ENCODE assay signal across 28 cellular contexts in the genomic region with DNA sequence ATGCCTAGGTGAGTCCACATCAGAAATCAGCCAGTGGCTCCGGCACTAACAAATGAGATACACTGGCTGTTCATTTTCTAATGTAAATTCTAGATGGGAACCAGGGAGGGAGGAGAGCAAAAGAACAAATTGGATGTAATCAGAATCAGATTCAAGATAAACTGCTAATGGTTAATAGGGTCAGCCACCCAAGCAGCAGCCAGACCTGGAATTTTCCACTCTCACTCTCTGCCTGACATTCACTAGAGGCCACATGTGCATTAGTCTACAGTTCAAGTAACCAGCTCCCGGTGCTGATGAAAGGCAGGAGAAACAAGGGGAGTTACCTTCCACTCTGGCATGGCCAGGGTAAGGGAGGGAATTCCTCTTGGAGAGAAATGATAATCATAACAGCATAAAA.
"Had no signal": no experiment of that assay in that cellular context is flagged by ENCODE, and none has a peak within 500 bp of the region (broad histone marks: within the 10 kb centered on the region; RNA-seq: fewer than 3 reads in every experiment).

No MANE protein-coding gene starts in this region.

- H3K36me3 ChIP-seq: ascending aorta, MG63 had no signal

- H3K36me3 Mint-ChIP-seq: activated CD8-positive, alpha-beta memory T cell treated with anti-CD3 and anti-CD28 coated beads, Interleukin-2, amount 10 ng/mL, durations not matched to agents 7 days and 5 days; activated naive CD4-positive, alpha-beta T cell treated with anti-CD3 and anti-CD28 coated beads, Interleukin-2, amount 50 U/mL, for 72 hours; WTC11 had no signal

- DNase-seq: activated CD4-positive, alpha-beta T cell treated with anti-CD3 and anti-CD28 coated beads for 48 hours; activated CD4-positive, alpha-beta T cell treated with anti-CD3 and anti-CD28 coated beads, Interleukin-2, amount 50 U/mL, for 4 hours; activated CD4-positive, CD25-positive, alpha-beta regulatory T cell treated with anti-CD3 and anti-CD28 coated beads, Interleukin-2, amount 50 U/mL, for 72 hours; activated CD8-positive, alpha-beta memory T cell treated with anti-CD3 and anti-CD28 coated beads, Interleukin-2, amount 10 ng/mL, durations not matched to agents 7 days and 5 days; activated effector memory CD4-positive, alpha-beta T cell treated with anti-CD3 and anti-CD28 coated beads, Interleukin-2, amount 50 U/mL, for 16 hours; activated naive CD4-positive, alpha-beta T cell treated with Interleukin-2 at 50 U/mL for 16 hours; activated naive CD8-positive, alpha-beta T cell treated with anti-CD3 and anti-CD28 coated beads, Interleukin-2, amount 50 U/mL, for 24 hours; activated T-cell treated with anti-CD3 and anti-CD28 coated beads, Interleukin-2, amount 50 U/mL, for 24 hours; amniotic stem cell; central memory CD4-positive, alpha-beta T cell; MG63; MV-4-11; NCI-H1105; NCI-H1436 treated with DMSO at 0.1 percent for 48 hours; NCI-H187; NCI-H2081 treated with DMSO at 0.1 percent for 48 hours; NCI-H226; NCI-H526; NCI-H82; RPMI8226; T-helper 17 cell; T-helper 9 cell had no signal

- H3K4me1 ChIP-seq: ascending aorta, body of pancreas had no signal

- H3K27ac Mint-ChIP-seq: activated CD8-positive, alpha-beta memory T cell treated with anti-CD3 and anti-CD28 coated beads, Interleukin-2, amount 10 ng/mL, durations not matched to agents 7 days and 5 days; activated naive CD4-positive, alpha-beta T cell treated with anti-CD3 and anti-CD28 coated beads, Interleukin-2, amount 50 U/mL, for 72 hours; activated naive CD8-positive, alpha-beta T cell treated with anti-CD3 and anti-CD28 coated beads, Interleukin-2, amount 50 U/mL, for 24 hours; activated T-cell treated with anti-CD3 and anti-CD28 coated beads, Interleukin-2, amount 50 U/mL, for 24 hours; activated T-helper 1 cell treated with anti-CD3 and anti-CD28 coated beads, Interleukin-12 subunit alpha, Interleukin-12 subunit beta, Interleukin-2, Interleukin-4 antibody, amounts not matched to agents 30 ng/mL and 10 ng/mL and 1 ng/mL, durations not matched to agents 14 hours and 24 hours and 36 hours; T-helper 17 cell; WTC11 had no signal

- H3K4me3 Mint-ChIP-seq: activated CD8-positive, alpha-beta memory T cell treated with anti-CD3 and anti-CD28 coated beads, Interleukin-2, amount 10 ng/mL, durations not matched to agents 7 days and 5 days; activated naive CD8-positive, alpha-beta T cell treated with anti-CD3 and anti-CD28 coated beads, Interleukin-2, amount 50 U/mL, for 24 hours; activated T-cell treated with anti-CD3 and anti-CD28 coated beads, Interleukin-2, amount 50 U/mL, for 24 hours; activated T-helper 1 cell treated with anti-CD3 and anti-CD28 coated beads, Interleukin-12 subunit alpha, Interleukin-12 subunit beta, Interleukin-2, Interleukin-4 antibody, amounts not matched to agents 30 ng/mL and 10 ng/mL and 1 ng/mL, durations not matched to agents 14 hours and 24 hours and 36 hours; T-helper 17 cell; WTC11 had no signal

- H3K9me3 Mint-ChIP-seq: activated naive CD4-positive, alpha-beta T cell treated with anti-CD3 and anti-CD28 coated beads, Interleukin-2, amount 50 U/mL, for 72 hours; activated naive CD8-positive, alpha-beta T cell treated with anti-CD3 and anti-CD28 coated beads, Interleukin-2, amount 50 U/mL, for 24 hours; activated T-helper 1 cell treated with anti-CD3 and anti-CD28 coated beads, Interleukin-12 subunit alpha, Interleukin-12 subunit beta, Interleukin-2, Interleukin-4 antibody, amounts not matched to agents 30 ng/mL and 10 ng/mL and 1 ng/mL, durations not matched to agents 14 hours and 24 hours and 36 hours; WTC11 had no signal

- ATAC-seq: activated CD8-positive, alpha-beta memory T cell treated with anti-CD3 and anti-CD28 coated beads, Interleukin-2, amount 10 ng/mL, durations not matched to agents 7 days and 5 days; activated naive CD4-positive, alpha-beta T cell treated with anti-CD3 and anti-CD28 coated beads, Interleukin-2, amount 50 U/mL, for 72 hours; activated naive CD8-positive, alpha-beta T cell treated with anti-CD3 and anti-CD28 coated beads, Interleukin-2, amount 50 U/mL, for 24 hours; body of pancreas; Right ventricle myocardium inferior; T-helper 17 cell; WTC11 had no signal

- H3K4me1 Mint-ChIP-seq: activated CD8-positive, alpha-beta memory T cell treated with anti-CD3 and anti-CD28 coated beads, Interleukin-2, amount 10 ng/mL, durations not matched to agents 7 days and 5 days; activated naive CD8-positive, alpha-beta T cell treated with anti-CD3 and anti-CD28 coated beads, Interleukin-2, amount 50 U/mL, for 24 hours; T-helper 17 cell had no signal

- H3K4me3 ChIP-seq: ascending aorta, body of pancreas, MG63 had no signal

- H3K27ac ChIP-seq: ascending aorta, body of pancreas had no signal

- H3K9me3 ChIP-seq: ascending aorta, body of pancreas, MG63 had no signal

- H3K27me3 Mint-ChIP-seq: activated CD8-positive, alpha-beta memory T cell treated with anti-CD3 and anti-CD28 coated beads, Interleukin-2, amount 10 ng/mL, durations not matched to agents 7 days and 5 days; activated naive CD8-positive, alpha-beta T cell treated with anti-CD3 and anti-CD28 coated beads, Interleukin-2, amount 50 U/mL, for 24 hours; activated T-cell treated with anti-CD3 and anti-CD28 coated beads, Interleukin-2, amount 50 U/mL, for 24 hours; T-helper 17 cell had no signal

- H3K27me3 ChIP-seq: ascending aorta, body of pancreas, MG63 had no signal
